Comparison of ENCODE assay signal across 1 cellular context in genomic region chr10:1056326-1057105, GRCh38.
TF ChIP-seq lines count a peak whose summit lies in the region.

Gene WDR37 (plus strand): TSS chr10:1056385. CDS start chr10:1072156, 15,771 bp downstream.

TF ChIP-seq in GM12878, 131 proteins besides CTCF, POLR2A, EP300 and RAD21 (continued from another document and continues in another):
- TF ChIP-seq BCLAF1 (IDR thresholded peaks at IDR 0.05) (no peak), YY1 (IDR thresholded peaks at IDR 0.05; ENCODE audit: low read depth, low read length) (peak; percentile 93), YBX1 (IDR thresholded peaks at IDR 0.05) (no peak), TARDBP (IDR thresholded peaks at IDR 0.05; ENCODE audit: borderline replicate concordance) (0 out of 2 replicates have a peak, but pooled peaks have one; percentile 35), BACH1 (IDR thresholded peaks at IDR 0.05; ENCODE audit: borderline replicate concordance) (peak; percentile 57), ZBTB11 (CRISPR knock-in tag; IDR thresholded peaks at IDR 0.05) (peak; percentile 59), BMI1 (IDR thresholded peaks at IDR 0.05; ENCODE audit: borderline replicate concordance) (no peak), CHD1 (IDR thresholded peaks at IDR 0.05; ENCODE audit: low read depth, low read length) (no peak), ZNF217 (IDR thresholded peaks at IDR 0.05) (peak; percentile 69; the same call in 1 of the 2 replicates), DPF2 (IDR thresholded peaks at IDR 0.05) (peak; percentile 79), SREBF2 (IDR thresholded peaks at IDR 0.05; ENCODE audit: low read length) (peak; percentile 52; the same call in 1 of the 2 replicates), CEBPZ (IDR thresholded peaks at IDR 0.05; ENCODE audit: low read depth, low read length) (no peak), NR2F1 (conservative IDR thresholded peaks at IDR 0.05) (peak; percentile 90), MYC (IDR thresholded peaks at IDR 0.05; ENCODE audit: insufficient read depth, insufficient read length, insufficient replicate concordance, low read length, severe bottlenecking) (peak; percentile 63), NR2C1 (IDR thresholded peaks at IDR 0.05) (peak; percentile 94), GABPA (IDR thresholded peaks at IDR 0.05; ENCODE audit: low read depth) (peak; percentile 97), SMARCA5 (IDR thresholded peaks at IDR 0.05) (peak; percentile 72), CUX1 (IDR thresholded peaks at IDR 0.05; ENCODE audit: insufficient replicate concordance, low read depth, low read length) (no peak), PAX5 (IDR thresholded peaks at IDR 0.05; ENCODE audit: borderline replicate concordance, low read depth, low read length) (peak; percentile 74; the same call in 1 of the 2 replicates), HCFC1 (IDR thresholded peaks at IDR 0.05; ENCODE audit: low read length) (peak; percentile 65), TCF7 (IDR thresholded peaks at IDR 0.05; ENCODE audit: borderline replicate concordance) (no peak), NFXL1 (IDR thresholded peaks at IDR 0.05; ENCODE audit: borderline replicate concordance) (no peak), ESRRA (IDR thresholded peaks at IDR 0.05; ENCODE audit: low read length) (no peak), PKNOX1 (IDR thresholded peaks at IDR 0.05) (peak; percentile 69), TAF1 (IDR thresholded peaks at IDR 0.05; ENCODE audit: borderline replicate concordance, low read depth, low read length) (peak; percentile 45; the same call in 1 of the 2 replicates), ZSCAN29 (IDR thresholded peaks at IDR 0.05) (peak; percentile 61; the same call in 1 of the 2 replicates), RUNX3 (IDR thresholded peaks at IDR 0.05; ENCODE audit: low read length) (no peak), CEBPB (IDR thresholded peaks at IDR 0.05; ENCODE audit: borderline replicate concordance in 1 of 2, low read depth in 2 of 2, low read length in 2 of 2) (no peak), ASH2L (IDR thresholded peaks at IDR 0.05; ENCODE audit: borderline replicate concordance, low read depth) (peak; percentile 61; the same call in 1 of the 2 replicates), MTA2 (IDR thresholded peaks at IDR 0.05; ENCODE audit: low read depth) (peak; percentile 46; the same call in 1 of the 2 replicates), E2F4 (IDR thresholded peaks at IDR 0.05; ENCODE audit: low read depth, low read length) (no peak), MLLT1 (IDR thresholded peaks at IDR 0.05) (peak; percentile 21; the same call in 1 of the 2 replicates), PBX3 (IDR thresholded peaks at IDR 0.05; ENCODE audit: insufficient replicate concordance, low read depth, low read length) (no peak), LARP7 (IDR thresholded peaks at IDR 0.05) (peak; percentile 90), ZNF274 (IDR thresholded peaks at IDR 0.05; ENCODE audit: insufficient read depth, insufficient read length) (no peak)
